In the genomic region with DNA sequence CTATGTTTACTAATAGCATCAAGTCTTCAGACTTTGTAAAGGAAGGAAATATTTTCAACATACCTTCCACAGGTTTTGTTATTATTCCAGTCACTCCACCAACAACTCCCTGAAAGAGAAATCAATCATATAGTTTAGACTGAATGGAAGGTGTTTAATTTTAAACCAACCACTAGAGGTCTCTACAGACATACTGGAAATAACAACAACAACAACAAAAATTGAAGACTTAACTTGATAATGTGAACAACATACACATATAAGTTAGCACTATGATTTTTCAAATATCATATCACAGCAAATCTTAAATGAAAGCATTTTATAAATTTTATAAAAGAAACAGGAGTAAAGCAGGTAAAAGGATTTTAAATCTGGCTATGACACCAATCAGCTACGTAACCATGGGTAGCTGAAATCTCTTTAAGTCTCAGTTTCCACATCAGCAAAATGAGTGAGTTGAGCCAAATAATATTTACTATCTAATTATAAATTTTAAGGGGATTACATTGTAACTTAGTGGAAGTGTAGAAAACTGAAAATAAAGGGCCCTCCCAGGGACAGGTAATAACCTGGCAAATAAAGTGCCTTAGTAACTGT, we compare ENCODE assay signal across 9 cellular contexts.
DNase-seq lines count a peak whose midpoint lies in the region; ATAC-seq and TF ChIP-seq lines count a peak whose summit lies in the region.
"Had no signal": no experiment of that assay in that cellular context is flagged by ENCODE, and none has a peak within 500 bp of the region (broad histone marks: within the 10 kb centered on the region; RNA-seq: fewer than 3 reads in every experiment).

No MANE protein-coding gene starts in this region.

- no peak overlapping the region for H3K27ac Mint-ChIP-seq in T-cell

- no peaks in the 10 kb centered on the region for H3K4me1 ChIP-seq in right lobe of liver
- H3K4me1 ChIP-seq: SJCRH30 had no signal

- H3K4me3 ChIP-seq in astrocyte of the spinal cord (ENCODE audit: low read depth, low read length): no peak overlapping the region
- H3K4me3 ChIP-seq in right lobe of liver: no peak overlapping the region
- H3K4me3 ChIP-seq: SJCRH30 had no signal

- CTCF ChIA-PET in T-cell (lab: Charles Lee): no interaction called here

- peaks cover 0 to 20% (median 4%) of the 10 kb centered on the region in 4 donors for H3K36me3 ChIP-seq in right lobe of liver

- no peak overlapping the region for H3K27ac ChIP-seq in right lobe of liver
- H3K27ac ChIP-seq: SJCRH30 had no signal

- peak; percentile 61 to 76 (median 66) for ATAC-seq in right lobe of liver
- no peak for ATAC-seq in T-cell (replicated peaks in 1 of 4)

- no peaks in the 10 kb centered on the region for H3K27me3 Mint-ChIP-seq in T-cell

- H3K9me3 Mint-ChIP-seq in T-cell: no peaks in the 10 kb centered on the region

- DNase-seq in ELR (ENCODE audit: low read depth): peak; percentile 48
- peak; percentile 25 for DNase-seq in M059J (ENCODE audit: low read depth)
- DNase-seq in astrocyte of the spinal cord (ENCODE audit: low read depth, low spot score): peak; percentile 40
- DNase-seq in right lobe of liver: no peak
- no peak for DNase-seq in GM19240 (ENCODE audit: insufficient read length, low spot score)
- DNase-seq in T-cell: no peak
- no peak for DNase-seq in amniotic stem cell (lab: John Stamatoyannopoulos, UW)
- no peak for DNase-seq in head of caudate nucleus

- H3K4me3 Mint-ChIP-seq in T-cell: no peak overlapping the region

- intact Hi-C loops in right lobe of liver (cut with DNase I) (no loop called here), head of caudate nucleus (cut with DNase I) (no loop called here)

- TF ChIP-seq CTCF in astrocyte of the spinal cord (IDR thresholded peaks at IDR 0.05; ENCODE audit: low read depth, low read length) (peak; percentile 49), right lobe of liver (IDR thresholded peaks at IDR 0.05) (peak; percentile 56 to 65 (median 62))

- peaks cover 55% of the 10 kb centered on the region for H3K36me3 Mint-ChIP-seq in T-cell

- in situ Hi-C loops in astrocyte of the spinal cord (cut with HindIII; ENCODE audit: low sequenced_read_pairs): no loop called here

- WGBS in right lobe of liver (ENCODE audit: insufficient coverage, low coverage, low lambda C conversion rate, missing lambda C conversion rate): 100% methylated on average over 1 of the region's 1 CpG

- H3K27me3 ChIP-seq in right lobe of liver: no peaks in the 10 kb centered on the region
- H3K27me3 ChIP-seq: SJCRH30 had no signal

- POLR2A ChIA-PET in T-cell (lab: Charles Lee): no interaction called here

- no peaks in the 10 kb centered on the region for H3K9me3 ChIP-seq in right lobe of liver
- H3K9me3 ChIP-seq: SJCRH30 had no signal

- H3K4me1 Mint-ChIP-seq in T-cell: no peaks in the 10 kb centered on the region

- TF ChIP-seq POLR2A in right lobe of liver (IDR thresholded peaks at IDR 0.05): no peak

Comparison
In these comparisons a context has a peak if more than half of its experiments do, and no peak if none do; other contexts are left out.
1. DNase-seq: peak in ELR (single experiment), M059J (single experiment) and astrocyte of the spinal cord (single experiment); none in right lobe of liver (0 of 3), GM19240 (single experiment), T-cell (0 of 34), amniotic stem cell (single experiment) and head of caudate nucleus (0 of 42).
2. ATAC-seq: peak in right lobe of liver (4 of 4); none in T-cell (0 of 4).